ENCODE assay signal across 19 cellular contexts in the genomic region with DNA sequence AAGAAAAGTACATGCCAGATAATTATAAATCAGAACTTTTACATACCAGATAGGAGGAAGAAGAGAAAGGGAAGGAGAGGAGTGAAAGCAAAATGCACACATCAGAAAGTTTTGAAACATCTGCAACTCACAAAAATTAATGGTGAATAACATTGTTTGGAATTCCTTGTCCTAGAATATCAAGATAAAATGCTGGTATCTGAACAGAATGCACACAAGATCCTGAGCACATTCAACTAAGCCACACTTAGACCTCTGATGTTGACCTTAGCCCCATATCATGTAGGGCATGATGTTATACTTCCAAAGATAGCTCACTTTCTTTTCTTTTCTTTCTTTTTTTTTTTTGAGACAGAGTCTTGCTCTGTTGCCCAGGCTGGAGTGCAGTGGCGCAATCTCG.
DNase-seq lines count a peak whose midpoint lies in the region; ATAC-seq, FAIRE-seq and TF ChIP-seq lines count a peak whose summit lies in the region.
"Had no signal": no experiment of that assay in that cellular context is flagged by ENCODE, and none has a peak within 500 bp of the region (broad histone marks: within the 10 kb centered on the region; RNA-seq: fewer than 3 reads in every experiment).

No MANE protein-coding gene starts in this region.

- H2AFZ ChIP-seq in astrocyte (ENCODE audit: low read depth, low read length): no peak overlapping the region

- peaks cover 18% of the 10 kb centered on the region for H3K4me1 Mint-ChIP-seq in astrocyte (ENCODE audit: low read depth, unreplicated experiment)

- no peak overlapping the region for H3K9ac ChIP-seq in astrocyte (ENCODE audit: low read length)

- H3K36me3 ChIP-seq in astrocyte (ENCODE audit: insufficient read depth, low read length) (no peaks in the 10 kb centered on the region), psoas muscle (ENCODE audit: insufficient read depth in 1 of 2, low read depth in 1 of 2) (no peaks in the 10 kb centered on the region)

- WGBS in psoas muscle, 3 donors: 88 to 100% (median 96%) methylated on average over 2 of the region's 2 CpGs

- H3K36me3 Mint-ChIP-seq in astrocyte (ENCODE audit: low read depth, unreplicated experiment): peaks cover 3% of the 10 kb centered on the region
- H3K36me3 Mint-ChIP-seq: IgD-negative memory B cell had no signal

- no peak for FAIRE-seq in astrocyte (lab: Jason Lieb, UNC)
- FAIRE-seq: A204.1 had no signal

- DNase-seq in AG10803 (ENCODE audit: low read depth) (peak; percentile 27), astrocyte (ENCODE audit: low read depth) (peak; percentile 27), fibroblast of the aortic adventitia (ENCODE audit: low read depth) (peak; percentile 73), psoas muscle (no peak), cerebellar nuclear complex (lab: John Stamatoyannopoulos, UW) (no peak), NCI-H2196 (lab: John Stamatoyannopoulos, UW; ENCODE audit: unreplicated experiment) (no peak), SK-N-DZ (ENCODE audit: low spot score) (no peak)
- DNase-seq in activated T-cell treated with anti-CD3 and anti-CD28 coated beads, Interleukin-2, amount 50 U/mL, for 1 hour: no peak
- DNase-seq: C1 segment of cervical spinal cord, DMS153, Kasumi-1, MM.1S, NCI-H1105 treated with DMSO at 0.1 percent for 48 hours, NCI-H1694 treated with DMSO at 0.1 percent for 48 hours, NCI-H345, NCI-H69, SHP77 had no signal

- TF ChIP-seq CTCF in AG10803 (conservative IDR thresholded peaks at IDR 0.05; ENCODE audit: low read length): no peak
- no peak for TF ChIP-seq CTCF in astrocyte (IDR thresholded peaks at IDR 0.05; ENCODE audit: insufficient read depth, low read depth, low read length)
- no peak for TF ChIP-seq CTCF in fibroblast of the aortic adventitia (IDR thresholded peaks at IDR 0.05; ENCODE audit: insufficient read depth, low read length)
- no peak for TF ChIP-seq CTCF in psoas muscle (IDR thresholded peaks at IDR 0.05)

- intact Hi-C loops in psoas muscle (cut with DNase I): no loop called here

- H3K27me3 Mint-ChIP-seq in astrocyte (ENCODE audit: low read depth, unreplicated experiment): no peaks in the 10 kb centered on the region

- H3K9me3 Mint-ChIP-seq in astrocyte (ENCODE audit: unreplicated experiment): peaks cover 2% of the 10 kb centered on the region
- H3K9me3 Mint-ChIP-seq: IgD-negative memory B cell had no signal

- no peak overlapping the region for H3K4me2 ChIP-seq in astrocyte (ENCODE audit: low read length)

- H3K79me2 ChIP-seq in astrocyte (ENCODE audit: insufficient read depth, low read length): no peaks in the 10 kb centered on the region

- no peak for ATAC-seq in psoas muscle

- H3K4me3 ChIP-seq in AG10803 (ENCODE audit: low read length) (no peak overlapping the region), astrocyte (ENCODE audit: insufficient read depth, low read depth, low read length) (no peak overlapping the region), fibroblast of the aortic adventitia (ENCODE audit: low read depth, low read length) (no peak overlapping the region), psoas muscle (no peak overlapping the region)

- no peak overlapping the region for H3K4me3 Mint-ChIP-seq in astrocyte (ENCODE audit: unreplicated experiment)
- H3K4me3 Mint-ChIP-seq: IgD-negative memory B cell had no signal

- H3K27me3 ChIP-seq in astrocyte (ENCODE audit: insufficient read depth, low read length): no peaks in the 10 kb centered on the region
- no peaks in the 10 kb centered on the region for H3K27me3 ChIP-seq in psoas muscle (ENCODE audit: insufficient read depth in 3 of 3, low read length in 2 of 3)

- H4K20me1 ChIP-seq in astrocyte (ENCODE audit: insufficient read depth, low read length): no peaks in the 10 kb centered on the region

- no peak overlapping the region for H3K27ac Mint-ChIP-seq in astrocyte (ENCODE audit: unreplicated experiment)
- H3K27ac Mint-ChIP-seq: IgD-negative memory B cell had no signal

- H3K27ac ChIP-seq in astrocyte (ENCODE audit: low read depth, low read length): no peak overlapping the region
- peak overlapping the region; percentile 27 for H3K27ac ChIP-seq in psoas muscle

- peaks cover 19% of the 10 kb centered on the region for H3K4me1 ChIP-seq in astrocyte (ENCODE audit: insufficient read depth, low read length)
- H3K4me1 ChIP-seq in psoas muscle: peaks cover 22% of the 10 kb centered on the region

- no peaks in the 10 kb centered on the region for H3K9me3 ChIP-seq in astrocyte (ENCODE audit: insufficient read depth, low read depth, low read length)
- H3K9me3 ChIP-seq in psoas muscle: no peaks in the 10 kb centered on the region

Comparison
In these comparisons a context has a peak if more than half of its experiments do, and no peak if none do; other contexts are left out.
1. DNase-seq: peak in AG10803 (single experiment), astrocyte (single experiment) and fibroblast of the aortic adventitia (single experiment); none in psoas muscle (0 of 2), cerebellar nuclear complex (0 of 2), activated T-cell treated with anti-CD3 and anti-CD28 coated beads, Interleukin-2, amount 50 U/mL, for 1 hour (single experiment), NCI-H2196 (single experiment) and SK-N-DZ (single experiment).